ENCODE assay signal across 10 cellular contexts in genomic region chr11:73331138-73331916, GRCh38. TPM values are rescaled to one million over a fixed set of nuclear protein-coding genes. Genes with fewer than 3 reads are reported as not detected.
DNase-seq lines count a peak whose midpoint lies in the region; ATAC-seq and TF ChIP-seq lines count a peak whose summit lies in the region.
"Had no signal": no experiment of that assay in that cellular context is flagged by ENCODE, and none has a peak within 500 bp of the region (broad histone marks: within the 10 kb centered on the region; RNA-seq: fewer than 3 reads in every experiment).

No MANE protein-coding gene starts in this region.

- H4K20me1 ChIP-seq in fibroblast of lung (ENCODE audit: control insufficient read depth, extremely low read depth, insufficient read depth, low read length) = no peaks in the 10 kb centered on the region
- no peaks in the 10 kb centered on the region for H4K20me1 ChIP-seq in PC-3 (ENCODE audit: low read length)

- H3K4me1 Mint-ChIP-seq in neural crest cell = peaks cover 90% of the 10 kb centered on the region

- POLR2A ChIA-PET in PC-3 (lab: Charles Lee; ENCODE audit: unreplicated experiment) = no interaction called here

- BruUV-seq in PC-3 (replicated peaks; lab: Mats Ljungman, UMichigan) = no TSS peak

- no peak overlapping the region for H3K4me3 ChIP-seq in heart right ventricle
- no peak overlapping the region for H3K4me3 ChIP-seq in fibroblast of lung (replicated peaks in 1 of 4; ENCODE audit: control extremely low read depth in 1 of 4, insufficient read depth in 1 of 4, low read depth in 3 of 4, low read length in 4 of 4)
- no peak overlapping the region for H3K4me3 ChIP-seq in aorta (ENCODE audit: low read length in 2 of 2)
- H3K4me3 ChIP-seq in PC-3 (ENCODE audit: low read length) = no peak overlapping the region

- no peaks in the 10 kb centered on the region for H3K27me3 Mint-ChIP-seq in neural crest cell (ENCODE audit: low read depth)

- peak in 1 of 8 donors; percentile 21 for ATAC-seq in heart right ventricle
- ATAC-seq in aorta (ENCODE audit: low FRiP score) = peak; percentile 16
- ATAC-seq in PC-3 = no peak

- H3K4me2 ChIP-seq in fibroblast of lung (ENCODE audit: extremely low read depth, insufficient read depth, low read length) (no peak overlapping the region), PC-3 (ENCODE audit: low read length) (no peak overlapping the region)

- peak in 1 of 2 donors; percentile 57 for DNase-seq in heart right ventricle
- no peak for DNase-seq in cardiac septum (ENCODE audit: low spot score)
- peak; percentile 45 to 70 for DNase-seq in fibroblast of lung (ENCODE audit: low read depth in 2 of 2)
- DNase-seq in neural crest cell (ENCODE audit: low read depth, low spot score) = peak; percentile 73
- peak in 1 of 2 donors; percentile 65 for DNase-seq in aorta
- DNase-seq in NCI-H1105 treated with DMSO at 0.1 percent for 48 hours (lab: John Stamatoyannopoulos, UW) = no peak
- no peak for DNase-seq in PC-3
- DNase-seq in kidney glomerular epithelial cell (lab: John Stamatoyannopoulos, UW) = no peak
- DNase-seq: activated T-cell treated with anti-CD3 and anti-CD28 coated beads, Interleukin-2, amount 50 U/mL, for 24 hours had no signal

- H3K9me2 ChIP-seq in PC-3 (replicated peaks; ENCODE audit: low read length) = no peaks in the 10 kb centered on the region

- H3K9me3 ChIP-seq in heart right ventricle (no peaks in the 10 kb centered on the region), fibroblast of lung (ENCODE audit: control insufficient read depth, insufficient read depth, low read depth, low read length) (no peaks in the 10 kb centered on the region), aorta (ENCODE audit: control insufficient read depth, low read length) (no peaks in the 10 kb centered on the region), PC-3 (ENCODE audit: low read length) (no peaks in the 10 kb centered on the region)

- H2AFZ ChIP-seq in fibroblast of lung (ENCODE audit: low read length) = no peak overlapping the region
- H2AFZ ChIP-seq in PC-3 (ENCODE audit: low read length) = no peak overlapping the region

- H3K4me3 Mint-ChIP-seq in neural crest cell = peak overlapping the region; percentile 70
- H3K4me3 Mint-ChIP-seq: activated T-cell treated with anti-CD3 and anti-CD28 coated beads, Interleukin-2, amount 50 U/mL, for 24 hours had no signal

- H3K27ac Mint-ChIP-seq in neural crest cell (ENCODE audit: unreplicated experiment) = peak overlapping the region; percentile 90
- H3K27ac Mint-ChIP-seq: activated T-cell treated with anti-CD3 and anti-CD28 coated beads, Interleukin-2, amount 50 U/mL, for 24 hours had no signal

- peaks cover 0 to 7% (median 0%) of the 10 kb centered on the region in 9 donors for H3K36me3 ChIP-seq in heart right ventricle
- no peaks in the 10 kb centered on the region for H3K36me3 ChIP-seq in fibroblast of lung (ENCODE audit: control insufficient read depth, insufficient read depth, low read length)
- no peaks in the 10 kb centered on the region for H3K36me3 ChIP-seq in aorta (ENCODE audit: control insufficient read depth in 1 of 2, insufficient read depth in 2 of 2, low read length in 1 of 2)
- H3K36me3 ChIP-seq in PC-3 (ENCODE audit: low read depth, low read length) = no peaks in the 10 kb centered on the region

- H3K4me1 ChIP-seq in heart right ventricle (peaks cover 48 to 98% (median 90%) of the 10 kb centered on the region in 9 donors), fibroblast of lung (ENCODE audit: control insufficient read depth, extremely low read depth, insufficient read depth, low read length) (peaks cover 76% of the 10 kb centered on the region), aorta (ENCODE audit: control insufficient read depth in 1 of 2, insufficient read depth in 2 of 2, low read length in 2 of 2) (peaks cover 0 to 20% of the 10 kb centered on the region in 2 donors), PC-3 (ENCODE audit: insufficient read depth, low read length) (peaks cover 23% of the 10 kb centered on the region)

- 47 to 50% methylated on average over 4 of the region's 4 CpGs for WGBS in heart right ventricle, 2 donors
- 4 to 6% methylated on average over 4 of the region's 4 CpGs for WGBS in aorta, 2 donors

- peaks cover 87% of the 10 kb centered on the region for H3K79me2 ChIP-seq in fibroblast of lung (ENCODE audit: control insufficient read depth, insufficient read depth, low read length)
- H3K79me2 ChIP-seq in PC-3 (ENCODE audit: low read length) = no peaks in the 10 kb centered on the region

- H3K36me3 Mint-ChIP-seq in neural crest cell (ENCODE audit: low read depth) = no peaks in the 10 kb centered on the region

- H3K27ac ChIP-seq in heart right ventricle (peak overlapping the region; percentile 28 to 79 (median 57)), fibroblast of lung (ENCODE audit: insufficient read depth, low read length) (peak overlapping the region; percentile 87), aorta (ENCODE audit: low read depth in 1 of 2, low read length in 2 of 2) (peak overlapping the region; percentile 38 to 49), PC-3 (ENCODE audit: low read length) (no peak overlapping the region)

- no peak for TF ChIP-seq CTCF in heart right ventricle (IDR thresholded peaks at IDR 0.05)
- no peak for TF ChIP-seq CTCF in fibroblast of lung (conservative IDR thresholded peaks at IDR 0.05 in 1 of 2, IDR thresholded peaks at IDR 0.05 in 1 of 2; ENCODE audit: low read depth in 1 of 2, low read length in 2 of 2)
- TF ChIP-seq CTCF in neural crest cell (conservative IDR thresholded peaks at IDR 0.05) = no peak
- TF ChIP-seq CTCF in PC-3 (conservative IDR thresholded peaks at IDR 0.05; ENCODE audit: low read depth, low read length) = no peak

- no peaks in the 10 kb centered on the region for H3K9me3 Mint-ChIP-seq in neural crest cell
- H3K9me3 Mint-ChIP-seq: activated T-cell treated with anti-CD3 and anti-CD28 coated beads, Interleukin-2, amount 50 U/mL, for 24 hours had no signal

- no peaks in the 10 kb centered on the region for H3K27me3 ChIP-seq in heart right ventricle
- H3K27me3 ChIP-seq in fibroblast of lung (ENCODE audit: control insufficient read depth, insufficient read depth, low read length) = no peaks in the 10 kb centered on the region
- H3K27me3 ChIP-seq in aorta (ENCODE audit: control insufficient read depth in 1 of 2, insufficient read depth in 2 of 2, low read length in 1 of 2) = no peaks in the 10 kb centered on the region
- H3K27me3 ChIP-seq in PC-3 (ENCODE audit: low read length) = no peaks in the 10 kb centered on the region

- H3K9ac ChIP-seq in fibroblast of lung (ENCODE audit: insufficient read depth, low read length) = peak overlapping the region; percentile 29
- no peak overlapping the region for H3K9ac ChIP-seq in PC-3 (ENCODE audit: low read length)

- CTCF ChIA-PET in PC-3 (lab: Charles Lee) = interaction anchor here (0.6 to 1.0 kb wide), 2 partner anchors 9 to 24 kb away, joined by 4 to 11 read pairs; no protein-coding TSS in a partner anchor

- H3F3A ChIP-seq in PC-3 (ENCODE audit: low read length, unreplicated experiment) = no peaks in the 10 kb centered on the region

- intact Hi-C loops in heart right ventricle (cut with DNase I) (no loop called here), cardiac septum (cut with DNase I) (no loop called here), aorta (cut with DNase I) (no loop called here), PC-3 (cut with micrococcal nuclease) (no loop called here)

RNA-seq across cellular contexts. Expression of gene ARHGEF17, which starts 23.3 kb away (rescaled TPM):
- 10 to 100 TPM; 39.2 to 67.4 (median 52.2) TPM for total RNA-seq in heart right ventricle
- polyA plus RNA-seq in heart right ventricle = 10 to 100 TPM; 38.6 to 44.3 TPM
- total RNA-seq in cardiac septum = 82.6 TPM
- total RNA-seq in fibroblast of lung = 28.2 and 42.8 TPM in 2 replicates
- 26.5 and 43.1 TPM in 2 replicates for polyA plus RNA-seq in fibroblast of lung
- 41.8 and 65.2 TPM in 2 replicates for polyA plus RNA-seq in fibroblast of lung (2012)
- 98.5 and 157 TPM in 2 replicates for polyA minus RNA-seq in fibroblast of lung (ENCODE audit: low replicate concordance)
- total RNA-seq in neural crest cell = 51.3 and 55.7 TPM in 2 replicates
- total RNA-seq in aorta = 100 to 1,000 TPM; 159 to 201 TPM
- polyA plus RNA-seq in aorta = 100 to 1,000 TPM in 1 of 2 donors, 10 to 100 TPM in 1; 20.5 to 182 TPM
- 6.2 and 11.0 TPM in 2 replicates for total RNA-seq in PC-3 (2014; rRNA removed)

RNA-seq across cellular contexts. Expression of gene RELT, which starts 44.9 kb away (rescaled TPM):
- total RNA-seq in heart right ventricle (1 to 10 TPM; 1.0 to 9.2 (median 2.7) TPM), cardiac septum (3.8 TPM), fibroblast of lung (0.33 and 0.77 TPM in 2 replicates), neural crest cell (18.4 and 20.9 TPM in 2 replicates), aorta (10 to 100 TPM; 11.5 to 13.2 TPM), PC-3 (2014; rRNA removed) (24.5 and 34.0 TPM in 2 replicates)
- polyA plus RNA-seq in heart right ventricle (1 to 10 TPM; 2.0 to 5.6 TPM), fibroblast of lung (0.70 and 1.0 TPM in 2 replicates), aorta (1 to 10 TPM; 1.1 to 1.3 TPM)
- 0.96 and 1.8 TPM in 2 replicates for polyA plus RNA-seq in fibroblast of lung (2012)
- 0.85 and 0.90 TPM in 2 replicates for polyA minus RNA-seq in fibroblast of lung (ENCODE audit: low replicate concordance)

RNA-seq across cellular contexts. Expression of gene P2RY6, which starts 59.2 kb away (rescaled TPM):
- total RNA-seq in heart right ventricle = 10 to 100 TPM in 1 of 10 donors, 1 to 10 TPM in 7, under 1 TPM in 2; 0.83 to 13.0 (median 1.8) TPM
- 1 to 10 TPM; 1.2 to 2.4 TPM for polyA plus RNA-seq in heart right ventricle
- total RNA-seq in cardiac septum = 6.9 TPM
- total RNA-seq in fibroblast of lung = 0.26 and 0.33 TPM in 2 replicates
- polyA plus RNA-seq in fibroblast of lung = 0.12 and 0.24 TPM in 2 replicates
- polyA plus RNA-seq in fibroblast of lung (2012) = 0.10 and 0.22 TPM in 2 replicates
- 0.27 TPM in 1 of 2 replicates, not detected in the other for polyA minus RNA-seq in fibroblast of lung (ENCODE audit: low replicate concordance)
- total RNA-seq in neural crest cell = not detected in 2 replicates
- total RNA-seq in aorta = 10 to 100 TPM in 1 of 2 donors, 1 to 10 TPM in 1; 6.1 to 12.0 TPM
- polyA plus RNA-seq in aorta = 1 to 10 TPM; 2.5 to 4.4 TPM
- total RNA-seq in PC-3 (2014; rRNA removed) = 1.6 and 2.0 TPM in 2 replicates
- total RNA-seq: T-helper 2 cell treated with Interferon-gamma antibody and Interleukin-4, amounts not matched to agents 100 ng/mL and 5 ng/mL, for 36 hours had no signal

Comparison
In these comparisons a context has a peak if more than half of its experiments do, and no peak if none do; other contexts are left out.
1. DNase-seq: peak in fibroblast of lung (2 of 2) and neural crest cell (single experiment); none in cardiac septum (single experiment), NCI-H1105 treated with DMSO at 0.1 percent for 48 hours (single experiment), PC-3 (single experiment) and kidney glomerular epithelial cell (single experiment).